14 cellular contexts compared by ENCODE assay signal in genomic region chr11:1765871-1766718, GRCh38. TPM values are rescaled to one million over a fixed set of nuclear protein-coding genes. Genes with fewer than 3 reads are reported as not detected.
DNase-seq lines count a peak whose midpoint lies in the region; ATAC-seq and TF ChIP-seq lines count a peak whose summit lies in the region.
"Had no signal": no experiment of that assay in that cellular context is flagged by ENCODE, and none has a peak within 500 bp of the region (broad histone marks: within the 10 kb centered on the region; RNA-seq: fewer than 3 reads in every experiment).

No MANE protein-coding gene starts in this region.

- H3K9me3 ChIP-seq in WERI-Rb-1 (ENCODE audit: severe bottlenecking): no peaks in the 10 kb centered on the region
- H3K9me3 ChIP-seq in left lung: no peaks in the 10 kb centered on the region
- H3K9me3 ChIP-seq in mammary epithelial cell (replicated peaks; ENCODE audit: insufficient read depth, low read length): no peaks in the 10 kb centered on the region
- H3K9me3 ChIP-seq: BLaER1 treated with 17β-estradiol and CSF1 and Interleukin-3, amounts not matched to agents 10 nM and 100 nM; right lobe of liver had no signal

- H3K4me2 ChIP-seq in mammary epithelial cell (ENCODE audit: insufficient read depth, low read depth, low read length): no peak overlapping the region
- H3K4me2 ChIP-seq: KMS-11 had no signal

- H3K36me3 Mint-ChIP-seq in CD14-positive monocyte: peaks cover 14% of the 10 kb centered on the region in 2 donors

- intact Hi-C loops in CD14-positive monocyte (cut with micrococcal nuclease) (no loop called here), left lung (cut with DNase I) (no loop called here), mammary epithelial cell (cut with micrococcal nuclease) (no loop called here)

- H3K79me2 ChIP-seq in mammary epithelial cell (ENCODE audit: insufficient read depth, low read length): peaks cover 27% of the 10 kb centered on the region

- H3K27ac Mint-ChIP-seq in CD14-positive monocyte: peak overlapping the region in 2 of 7 donors; percentile 58 to 71

- ATAC-seq in left lung: no peak
- ATAC-seq in HG02870 (IDR thresholded peaks at IDR 0.05; ENCODE audit: unreplicated experiment): no peak
- ATAC-seq: right lobe of liver had no signal

- no peak overlapping the region for H3K4me3 Mint-ChIP-seq in CD14-positive monocyte

- no peak overlapping the region for H3K9ac ChIP-seq in mammary epithelial cell (ENCODE audit: insufficient read depth, low read length)
- H3K9ac ChIP-seq: KMS-11 had no signal

- H3K4me3 ChIP-seq in GM12875 (ENCODE audit: low read depth, low read length) (no peak overlapping the region), WERI-Rb-1 (ENCODE audit: low read depth, low read length) (no peak overlapping the region), left lung (no peak overlapping the region), mammary epithelial cell (replicated peaks in 1 of 3; ENCODE audit: insufficient read depth in 1 of 3, low read depth in 2 of 3, low read length in 3 of 3) (no peak overlapping the region)
- H3K4me3 ChIP-seq: BLaER1 treated with 17β-estradiol and CSF1 and Interleukin-3, amounts not matched to agents 10 nM and 100 nM; right lobe of liver had no signal

- in situ Hi-C loops in mammary epithelial cell (cut with MboI; ENCODE audit: low sequenced_read_pairs in 2 of 2): no loop called here

- no TSS peak for BruUV-seq in mammary epithelial cell (replicated peaks; lab: Mats Ljungman, UMichigan)

- H3K9me3 Mint-ChIP-seq in CD14-positive monocyte: no peaks in the 10 kb centered on the region

- peaks cover 0 to 5% (median 0%) of the 10 kb centered on the region in 3 donors for H3K27me3 Mint-ChIP-seq in CD14-positive monocyte (ENCODE audit: low read depth in 3 of 3)

- H3K27ac ChIP-seq in WERI-Rb-1 (no peak overlapping the region), left lung (no peak overlapping the region), mammary epithelial cell (ENCODE audit: insufficient read depth, low read depth, low read length) (no peak overlapping the region)
- H3K27ac ChIP-seq: KMS-11, right lobe of liver had no signal

- 98% methylated on average over 20 of the region's 28 CpGs for WGBS in mammary epithelial cell (ENCODE audit: low coverage, missing lambda C conversion rate)

- H3K36me3 ChIP-seq in WERI-Rb-1 (0 out of 2 replicates have a peak, but pooled peaks cover 2% of the 10 kb centered on the region), left lung (peaks cover 0 to 9% of the 10 kb centered on the region in 2 donors), mammary epithelial cell (ENCODE audit: insufficient read depth, low read length) (no peaks in the 10 kb centered on the region)

- no peaks in the 10 kb centered on the region for H4K20me1 ChIP-seq in mammary epithelial cell (ENCODE audit: insufficient read depth, low read length)

- H3K4me1 ChIP-seq in left lung: peaks cover 17 to 51% of the 10 kb centered on the region in 2 donors
- peaks cover 36% of the 10 kb centered on the region for H3K4me1 ChIP-seq in mammary epithelial cell (ENCODE audit: insufficient read depth, low read length)

- H3K4me1 Mint-ChIP-seq in CD14-positive monocyte: peaks cover 42% of the 10 kb centered on the region

- TF ChIP-seq CTCF in CD14-positive monocyte (IDR thresholded peaks at IDR 0.05): peak; percentile 31
- TF ChIP-seq CTCF in GM12875 (IDR thresholded peaks at IDR 0.05; ENCODE audit: borderline replicate concordance, insufficient read depth, low read depth, low read length): peak; percentile 25; the same call in 1 of the 2 replicates
- peak; percentile 41 for TF ChIP-seq CTCF in WERI-Rb-1 (IDR thresholded peaks at IDR 0.05; ENCODE audit: low read depth, low read length)
- no peak for TF ChIP-seq CTCF in left lung (IDR thresholded peaks at IDR 0.05)
- TF ChIP-seq CTCF in mammary epithelial cell (conservative IDR thresholded peaks at IDR 0.05 in 1 of 2, IDR thresholded peaks at IDR 0.05 in 1 of 2; ENCODE audit: extremely low read depth in 1 of 2, insufficient read depth in 1 of 2, low read depth in 1 of 2, low read length in 2 of 2): no peak

- no peak overlapping the region for H2AFZ ChIP-seq in mammary epithelial cell (ENCODE audit: low read depth, low read length)

- no peak for DNase-seq in CD14-positive monocyte (ENCODE audit: low spot score)
- DNase-seq in WERI-Rb-1: no peak
- peak; percentile 22 to 40 for DNase-seq in left lung
- no peak for DNase-seq in NCI-H1417 (lab: John Stamatoyannopoulos, UW)
- no peak for DNase-seq in DMS53 treated with DMSO at 0.1 percent for 48 hours (lab: John Stamatoyannopoulos, UW; ENCODE audit: unreplicated experiment)
- no peak for DNase-seq in mammary epithelial cell
- DNase-seq: activated T-cell treated with anti-CD3 and anti-CD28 coated beads for 4 hours, NCI-H1930, SW 1271 had no signal

- dilution Hi-C loops in mammary epithelial cell (cut with HindIII; ENCODE audit: low sequenced_read_pairs): no loop called here

- H3K27me3 ChIP-seq in WERI-Rb-1 (ENCODE audit: insufficient read depth, low read depth, severe bottlenecking) (peaks cover 23% of the 10 kb centered on the region), left lung (no peaks in the 10 kb centered on the region), mammary epithelial cell (ENCODE audit: insufficient read depth, low read length) (no peaks in the 10 kb centered on the region)
- H3K27me3 ChIP-seq: BLaER1 treated with 17β-estradiol and CSF1 and Interleukin-3, amounts not matched to agents 10 nM and 100 nM; right lobe of liver had no signal

- CTCF ChIA-PET in mammary epithelial cell (lab: Charles Lee; ENCODE audit: low non-redundant PET): no interaction called here

RNA-seq across cellular contexts. Expression of gene CTSD, which starts 2.4 kb away (rescaled TPM):
- polyA plus RNA-seq in CD14-positive monocyte (1,000 to 10,000 TPM in 1 of 2 donors, 100 to 1,000 TPM in 1; 855 to 1,372 TPM), mammary epithelial cell (569 TPM)
- total RNA-seq in left lung (1,000 to 10,000 TPM; 1,902 to 2,455 TPM), mammary epithelial cell (100 to 1,000 TPM; 550 to 659 TPM)
- polyA minus RNA-seq in mammary epithelial cell: 834 TPM

RNA-seq across cellular contexts. Expression of gene IFITM10, which starts 15.7 kb away (rescaled TPM):
- polyA plus RNA-seq in CD14-positive monocyte: not detected
- total RNA-seq in left lung: 10 to 100 TPM in 1 of 2 donors, 1 to 10 TPM in 1; 3.4 to 16.5 TPM
- 10 to 100 TPM; 10.2 to 32.3 TPM for total RNA-seq in mammary epithelial cell
- 8.2 TPM for polyA plus RNA-seq in mammary epithelial cell
- polyA minus RNA-seq in mammary epithelial cell: 5.4 TPM

Comparison
In these comparisons a context has a peak if more than half of its experiments do, and no peak if none do; other contexts are left out.
1. DNase-seq: peak in left lung (2 of 2); none in CD14-positive monocyte (single experiment), WERI-Rb-1 (single experiment), NCI-H1417 (0 of 3), DMS53 treated with DMSO at 0.1 percent for 48 hours (single experiment) and mammary epithelial cell (single experiment).
2. CTCF ChIP-seq: peak in CD14-positive monocyte (single experiment), GM12875 (single experiment) and WERI-Rb-1 (single experiment); none in left lung (0 of 2) and mammary epithelial cell (0 of 2).